In the genomic region with DNA sequence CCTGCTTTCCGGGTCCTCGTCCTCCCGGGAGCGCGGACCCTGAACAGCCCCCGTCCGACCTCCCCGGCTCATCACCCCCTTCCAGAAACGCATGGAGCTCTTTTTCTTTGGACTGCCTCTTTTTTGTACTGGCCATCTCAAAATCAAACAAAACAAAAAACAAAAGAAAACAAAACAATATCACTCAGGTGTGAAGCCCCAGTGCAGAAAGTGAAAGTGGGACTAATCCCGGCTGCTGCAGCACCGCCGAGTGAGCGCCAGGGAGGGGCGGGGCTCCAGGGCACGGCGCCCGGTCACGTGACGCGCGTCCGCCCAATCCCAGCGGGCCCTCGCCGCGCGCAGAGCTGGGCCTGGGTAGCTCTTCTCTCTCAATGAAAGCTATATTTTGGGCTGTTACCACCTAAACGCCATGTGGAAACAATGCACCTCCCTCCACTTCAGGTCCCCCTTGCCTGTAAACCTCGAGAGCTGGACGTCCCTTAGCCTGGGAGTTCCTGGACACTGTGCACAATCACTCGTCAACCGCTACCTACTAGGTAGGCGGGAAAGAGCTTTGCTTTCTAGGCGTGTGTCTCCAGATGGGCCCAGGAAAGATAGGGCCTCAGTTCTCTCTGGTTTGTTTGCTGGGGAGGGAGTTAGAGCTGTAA, we compare ENCODE assay signal across 8 cellular contexts.
DNase-seq lines count a peak whose midpoint lies in the region; ATAC-seq and TF ChIP-seq lines count a peak whose summit lies in the region.

No MANE protein-coding gene starts in this region.

- CTCF ChIA-PET in activated CD4-positive, alpha-beta T cell treated with anti-CD3 and anti-CD28 coated beads, Interleukin-2, amount 10 ng/mL, durations not matched to agents 7 days and 5 days (lab: Charles Lee), result interaction anchor here (0.8 to 5.5 kb wide), 17 partner anchors 9 to 372 kb away, joined by 3 to 37 read pairs (median 3); a partner anchor contains a TSS

- no peaks in the 10 kb centered on the region for H3K9me3 Mint-ChIP-seq in activated CD4-positive, alpha-beta T cell treated with anti-CD3 and anti-CD28 coated beads, Interleukin-2, amount 10 ng/mL, durations not matched to agents 7 days and 5 days

- TF ChIP-seq POLR2A in GM18951 (IDR thresholded peaks at IDR 0.05; ENCODE audit: extremely low read depth, insufficient read depth, insufficient read length) (peak; percentile 53), lower leg skin (IDR thresholded peaks at IDR 0.05) (no peak)

- intact Hi-C loops in lower leg skin (cut with DNase I; ENCODE audit: low total_unique reads), result loop anchor here (10.0 kb wide), 1 partner anchor 82 kb away; no protein-coding TSS in a partner anchor

- ATAC-seq in HG03139 (IDR thresholded peaks at IDR 0.05; ENCODE audit: unreplicated experiment), result peak; percentile 90

- peaks cover 55% of the 10 kb centered on the region for H3K4me1 Mint-ChIP-seq in activated CD4-positive, alpha-beta T cell treated with anti-CD3 and anti-CD28 coated beads, Interleukin-2, amount 10 ng/mL, durations not matched to agents 7 days and 5 days

- no peak for DNase-seq in AG09309 (ENCODE audit: low read depth)
- DNase-seq in NCI-H226, result peak; percentile 72
- peak; percentile 92 for DNase-seq in activated CD4-positive, alpha-beta T cell treated with anti-CD3 and anti-CD28 coated beads, Interleukin-2, amount 10 ng/mL, durations not matched to agents 7 days and 5 days
- DNase-seq in dermis blood vessel endothelial cell, result peak; percentile 84
- peak; percentile 80 to 97 for DNase-seq in lower leg skin (ENCODE audit: low spot score in 2 of 2)
- peak; percentile 87 to 88 for DNase-seq in stimulated activated CD4-positive, alpha-beta T cell treated with anti-CD3 and anti-CD28 coated beads, Interleukin-4, amount 100 ng/mL, for 4 hours

- H3K4me3 ChIP-seq in AG09309 (ENCODE audit: control insufficient read depth, low read depth, low read length), result peak overlapping the region; percentile 83
- peak overlapping the region; percentile 84 for H3K4me3 ChIP-seq in lower leg skin (ENCODE audit: low read depth, poor library complexity, severe bottlenecking)

- H3K27me3 Mint-ChIP-seq in activated CD4-positive, alpha-beta T cell treated with anti-CD3 and anti-CD28 coated beads, Interleukin-2, amount 10 ng/mL, durations not matched to agents 7 days and 5 days, result peaks cover 68% of the 10 kb centered on the region

- H3K4me3 Mint-ChIP-seq in activated CD4-positive, alpha-beta T cell treated with anti-CD3 and anti-CD28 coated beads, Interleukin-2, amount 10 ng/mL, durations not matched to agents 7 days and 5 days, result peak overlapping the region; percentile 91

- H3K36me3 Mint-ChIP-seq in activated CD4-positive, alpha-beta T cell treated with anti-CD3 and anti-CD28 coated beads, Interleukin-2, amount 10 ng/mL, durations not matched to agents 7 days and 5 days (ENCODE audit: low read depth), result peaks cover 3% of the 10 kb centered on the region

- POLR2A ChIA-PET in activated CD4-positive, alpha-beta T cell treated with anti-CD3 and anti-CD28 coated beads, Interleukin-2, amount 10 ng/mL, durations not matched to agents 7 days and 5 days (lab: Charles Lee), result interaction anchor here (0.6 to 1.2 kb wide), 6 partner anchors 11 to 257 kb away, joined by 3 to 10 read pairs (median 4); a partner anchor contains a TSS

- in situ Hi-C loops in GM18951 (cut with MboI; ENCODE audit: low sequenced_read_pairs, unreplicated experiment), result no loop called here

- no peak for TF ChIP-seq CTCF in AG09309 (IDR thresholded peaks at IDR 0.05; ENCODE audit: control insufficient read depth, insufficient read depth, low read depth, low read length, missing control alignments)
- no peak for TF ChIP-seq CTCF in lower leg skin (IDR thresholded peaks at IDR 0.05)

- 5 to 7% methylated on average over 34 of the region's 34 CpGs for WGBS in lower leg skin, 2 donors

- peak overlapping the region; percentile 96 for H3K27ac Mint-ChIP-seq in activated CD4-positive, alpha-beta T cell treated with anti-CD3 and anti-CD28 coated beads, Interleukin-2, amount 10 ng/mL, durations not matched to agents 7 days and 5 days
